In genomic region chr2:231713738-231714638, GRCh38 we compare ENCODE assay signal across 2 cellular contexts.
TF ChIP-seq lines count a peak whose summit lies in the region.

No MANE protein-coding gene starts in this region.

TF ChIP-seq in GM23338, 12 proteins besides CTCF, POLR2A, EP300 and RAD21:
- TF ChIP-seq CREB1 (CRISPR knock-in tag; IDR thresholded peaks at IDR 0.05; ENCODE audit: low read depth) (peak; percentile 65), EZH2 (IDR thresholded peaks at IDR 0.05; ENCODE audit: low read depth, unreplicated experiment) (no peak), REST (IDR thresholded peaks at IDR 0.05; ENCODE audit: unreplicated experiment) (no peak), JUNB (IDR thresholded peaks at IDR 0.05; ENCODE audit: unreplicated experiment) (no peak), STAT1 (IDR thresholded peaks at IDR 0.05; ENCODE audit: unreplicated experiment) (no peak), ZNF462 (CRISPR knock-in tag; IDR thresholded peaks at IDR 0.05) (peak; percentile 24; the same call in 1 of the 2 replicates), ZNF114 (CRISPR knock-in tag; IDR thresholded peaks at IDR 0.05) (no peak), POLR2AphosphoS5 (IDR thresholded peaks at IDR 0.05; ENCODE audit: low read depth) (peak; percentile 83), ZNF331 (CRISPR knock-in tag; IDR thresholded peaks at IDR 0.05; ENCODE audit: low read depth) (0 out of 2 replicates have a peak, but pooled peaks have one; percentile 1)

TF ChIP-seq in GM12878, 131 proteins besides CTCF, POLR2A, EP300 and RAD21 (continues in another document):
- TF ChIP-seq KAT2A (conservative IDR thresholded peaks at IDR 0.05; ENCODE audit: control insufficient read depth, low read depth, low read length): no peak
- peak; percentile 55; the same call in 1 of the 2 replicates for TF ChIP-seq RAD51 (IDR thresholded peaks at IDR 0.05)
- TF ChIP-seq, protein P1, sequence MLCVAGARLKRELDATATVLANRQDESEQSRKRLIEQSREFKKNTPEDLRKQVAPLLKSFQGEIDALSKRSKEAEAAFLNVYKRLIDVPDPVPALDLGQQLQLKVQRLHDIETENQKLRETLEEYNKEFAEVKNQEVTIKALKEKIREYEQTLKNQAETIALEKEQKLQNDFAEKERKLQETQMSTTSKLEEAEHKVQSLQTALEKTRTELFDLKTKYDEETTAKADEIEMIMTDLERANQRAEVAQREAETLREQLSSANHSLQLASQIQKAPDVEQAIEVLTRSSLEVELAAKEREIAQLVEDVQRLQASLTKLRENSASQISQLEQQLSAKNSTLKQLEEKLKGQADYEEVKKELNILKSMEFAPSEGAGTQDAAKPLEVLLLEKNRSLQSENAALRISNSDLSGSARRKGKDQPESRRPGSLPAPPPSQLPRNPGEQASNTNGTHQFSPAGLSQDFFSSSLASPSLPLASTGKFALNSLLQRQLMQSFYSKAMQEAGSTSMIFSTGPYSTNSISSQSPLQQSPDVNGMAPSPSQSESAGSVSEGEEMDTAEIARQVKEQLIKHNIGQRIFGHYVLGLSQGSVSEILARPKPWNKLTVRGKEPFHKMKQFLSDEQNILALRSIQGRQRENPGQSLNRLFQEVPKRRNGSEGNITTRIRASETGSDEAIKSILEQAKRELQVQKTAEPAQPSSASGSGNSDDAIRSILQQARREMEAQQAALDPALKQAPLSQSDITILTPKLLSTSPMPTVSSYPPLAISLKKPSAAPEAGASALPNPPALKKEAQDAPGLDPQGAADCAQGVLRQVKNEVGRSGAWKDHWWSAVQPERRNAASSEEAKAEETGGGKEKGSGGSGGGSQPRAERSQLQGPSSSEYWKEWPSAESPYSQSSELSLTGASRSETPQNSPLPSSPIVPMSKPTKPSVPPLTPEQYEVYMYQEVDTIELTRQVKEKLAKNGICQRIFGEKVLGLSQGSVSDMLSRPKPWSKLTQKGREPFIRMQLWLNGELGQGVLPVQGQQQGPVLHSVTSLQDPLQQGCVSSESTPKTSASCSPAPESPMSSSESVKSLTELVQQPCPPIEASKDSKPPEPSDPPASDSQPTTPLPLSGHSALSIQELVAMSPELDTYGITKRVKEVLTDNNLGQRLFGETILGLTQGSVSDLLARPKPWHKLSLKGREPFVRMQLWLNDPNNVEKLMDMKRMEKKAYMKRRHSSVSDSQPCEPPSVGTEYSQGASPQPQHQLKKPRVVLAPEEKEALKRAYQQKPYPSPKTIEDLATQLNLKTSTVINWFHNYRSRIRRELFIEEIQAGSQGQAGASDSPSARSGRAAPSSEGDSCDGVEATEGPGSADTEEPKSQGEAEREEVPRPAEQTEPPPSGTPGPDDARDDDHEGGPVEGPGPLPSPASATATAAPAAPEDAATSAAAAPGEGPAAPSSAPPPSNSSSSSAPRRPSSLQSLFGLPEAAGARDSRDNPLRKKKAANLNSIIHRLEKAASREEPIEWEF (IDR thresholded peaks at IDR 0.05; ENCODE audit: insufficient replicate concordance, low read depth, low read length): no peak
- TF ChIP-seq TCF3 (IDR thresholded peaks at IDR 0.05; ENCODE audit: borderline replicate concordance, insufficient read depth, low read depth, low read length): peak; percentile 13; the same call in 1 of the 2 replicates
- TF ChIP-seq SP1 (IDR thresholded peaks at IDR 0.05; ENCODE audit: low read depth, low read length): peak; percentile 32
- TF ChIP-seq, protein P2, sequence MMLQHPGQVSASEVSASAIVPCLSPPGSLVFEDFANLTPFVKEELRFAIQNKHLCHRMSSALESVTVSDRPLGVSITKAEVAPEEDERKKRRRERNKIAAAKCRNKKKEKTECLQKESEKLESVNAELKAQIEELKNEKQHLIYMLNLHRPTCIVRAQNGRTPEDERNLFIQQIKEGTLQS (IDR thresholded peaks at IDR 0.05; ENCODE audit: borderline replicate concordance, extremely low read depth, low read depth, low read length): 0 out of 2 replicates have a peak, but pooled peaks have one; percentile 9
- 0 out of 2 replicates have a peak, but pooled peaks have one; percentile 44 for TF ChIP-seq IRF4 (IDR thresholded peaks at IDR 0.05; ENCODE audit: low read depth, low read length)
- TF ChIP-seq, protein P3, sequence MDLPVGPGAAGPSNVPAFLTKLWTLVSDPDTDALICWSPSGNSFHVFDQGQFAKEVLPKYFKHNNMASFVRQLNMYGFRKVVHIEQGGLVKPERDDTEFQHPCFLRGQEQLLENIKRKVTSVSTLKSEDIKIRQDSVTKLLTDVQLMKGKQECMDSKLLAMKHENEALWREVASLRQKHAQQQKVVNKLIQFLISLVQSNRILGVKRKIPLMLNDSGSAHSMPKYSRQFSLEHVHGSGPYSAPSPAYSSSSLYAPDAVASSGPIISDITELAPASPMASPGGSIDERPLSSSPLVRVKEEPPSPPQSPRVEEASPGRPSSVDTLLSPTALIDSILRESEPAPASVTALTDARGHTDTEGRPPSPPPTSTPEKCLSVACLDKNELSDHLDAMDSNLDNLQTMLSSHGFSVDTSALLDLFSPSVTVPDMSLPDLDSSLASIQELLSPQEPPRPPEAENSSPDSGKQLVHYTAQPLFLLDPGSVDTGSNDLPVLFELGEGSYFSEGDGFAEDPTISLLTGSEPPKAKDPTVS (IDR thresholded peaks at IDR 0.05; ENCODE audit: low read depth, low read length): peak; percentile 32; the same call in 1 of the 2 replicates
- no peak for TF ChIP-seq SIX5 (IDR thresholded peaks at IDR 0.05; ENCODE audit: low read depth, low read length, severe bottlenecking)
- peak; percentile 86 for TF ChIP-seq MXI1 (IDR thresholded peaks at IDR 0.05; ENCODE audit: low read depth, low read length)
- TF ChIP-seq STAT1 (conservative IDR thresholded peaks at IDR 0.05): no peak
- TF ChIP-seq, protein P4, sequence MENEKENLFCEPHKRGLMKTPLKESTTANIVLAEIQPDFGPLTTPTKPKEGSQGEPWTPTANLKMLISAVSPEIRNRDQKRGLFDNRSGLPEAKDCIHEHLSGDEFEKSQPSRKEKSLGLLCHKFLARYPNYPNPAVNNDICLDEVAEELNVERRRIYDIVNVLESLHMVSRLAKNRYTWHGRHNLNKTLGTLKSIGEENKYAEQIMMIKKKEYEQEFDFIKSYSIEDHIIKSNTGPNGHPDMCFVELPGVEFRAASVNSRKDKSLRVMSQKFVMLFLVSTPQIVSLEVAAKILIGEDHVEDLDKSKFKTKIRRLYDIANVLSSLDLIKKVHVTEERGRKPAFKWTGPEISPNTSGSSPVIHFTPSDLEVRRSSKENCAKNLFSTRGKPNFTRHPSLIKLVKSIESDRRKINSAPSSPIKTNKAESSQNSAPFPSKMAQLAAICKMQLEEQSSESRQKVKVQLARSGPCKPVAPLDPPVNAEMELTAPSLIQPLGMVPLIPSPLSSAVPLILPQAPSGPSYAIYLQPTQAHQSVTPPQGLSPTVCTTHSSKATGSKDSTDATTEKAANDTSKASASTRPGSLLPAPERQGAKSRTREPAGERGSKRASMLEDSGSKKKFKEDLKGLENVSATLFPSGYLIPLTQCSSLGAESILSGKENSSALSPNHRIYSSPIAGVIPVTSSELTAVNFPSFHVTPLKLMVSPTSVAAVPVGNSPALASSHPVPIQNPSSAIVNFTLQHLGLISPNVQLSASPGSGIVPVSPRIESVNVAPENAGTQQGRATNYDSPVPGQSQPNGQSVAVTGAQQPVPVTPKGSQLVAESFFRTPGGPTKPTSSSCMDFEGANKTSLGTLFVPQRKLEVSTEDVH (IDR thresholded peaks at IDR 0.05; ENCODE audit: low read depth, partially characterized antibody): peak; percentile 62
- no peak for TF ChIP-seq ZSCAN29 (IDR thresholded peaks at IDR 0.05)
- TF ChIP-seq KDM1A (IDR thresholded peaks at IDR 0.05; ENCODE audit: borderline replicate concordance): no peak
- no peak for TF ChIP-seq RB1 (IDR thresholded peaks at IDR 0.05; ENCODE audit: borderline replicate concordance)
- peak; percentile 90 for TF ChIP-seq ZNF687 (IDR thresholded peaks at IDR 0.05)
- TF ChIP-seq SUZ12 (IDR thresholded peaks at IDR 0.05; ENCODE audit: unreplicated experiment): no peak
- no peak for TF ChIP-seq ZNF217 (IDR thresholded peaks at IDR 0.05)
- TF ChIP-seq POU2F2 (IDR thresholded peaks at IDR 0.05; ENCODE audit: borderline replicate concordance, low read depth, low read length): peak; percentile 93
- no peak for TF ChIP-seq E4F1 (IDR thresholded peaks at IDR 0.05; ENCODE audit: borderline replicate concordance, partially characterized antibody)
- TF ChIP-seq, protein P5, sequence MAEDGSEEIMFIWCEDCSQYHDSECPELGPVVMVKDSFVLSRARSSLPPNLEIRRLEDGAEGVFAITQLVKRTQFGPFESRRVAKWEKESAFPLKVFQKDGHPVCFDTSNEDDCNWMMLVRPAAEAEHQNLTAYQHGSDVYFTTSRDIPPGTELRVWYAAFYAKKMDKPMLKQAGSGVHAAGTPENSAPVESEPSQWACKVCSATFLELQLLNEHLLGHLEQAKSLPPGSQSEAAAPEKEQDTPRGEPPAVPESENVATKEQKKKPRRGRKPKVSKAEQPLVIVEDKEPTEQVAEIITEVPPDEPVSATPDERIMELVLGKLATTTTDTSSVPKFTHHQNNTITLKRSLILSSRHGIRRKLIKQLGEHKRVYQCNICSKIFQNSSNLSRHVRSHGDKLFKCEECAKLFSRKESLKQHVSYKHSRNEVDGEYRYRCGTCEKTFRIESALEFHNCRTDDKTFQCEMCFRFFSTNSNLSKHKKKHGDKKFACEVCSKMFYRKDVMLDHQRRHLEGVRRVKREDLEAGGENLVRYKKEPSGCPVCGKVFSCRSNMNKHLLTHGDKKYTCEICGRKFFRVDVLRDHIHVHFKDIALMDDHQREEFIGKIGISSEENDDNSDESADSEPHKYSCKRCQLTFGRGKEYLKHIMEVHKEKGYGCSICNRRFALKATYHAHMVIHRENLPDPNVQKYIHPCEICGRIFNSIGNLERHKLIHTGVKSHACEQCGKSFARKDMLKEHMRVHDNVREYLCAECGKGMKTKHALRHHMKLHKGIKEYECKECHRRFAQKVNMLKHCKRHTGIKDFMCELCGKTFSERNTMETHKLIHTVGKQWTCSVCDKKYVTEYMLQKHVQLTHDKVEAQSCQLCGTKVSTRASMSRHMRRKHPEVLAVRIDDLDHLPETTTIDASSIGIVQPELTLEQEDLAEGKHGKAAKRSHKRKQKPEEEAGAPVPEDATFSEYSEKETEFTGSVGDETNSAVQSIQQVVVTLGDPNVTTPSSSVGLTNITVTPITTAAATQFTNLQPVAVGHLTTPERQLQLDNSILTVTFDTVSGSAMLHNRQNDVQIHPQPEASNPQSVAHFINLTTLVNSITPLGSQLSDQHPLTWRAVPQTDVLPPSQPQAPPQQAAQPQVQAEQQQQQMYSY (CRISPR knock-in tag; IDR thresholded peaks at IDR 0.05): peak; percentile 19; the same call in 1 of the 2 replicates
